ENCODE assay signal across 1 cellular context in genomic region chr12:109477185-109477962, GRCh38.
A peak's percentile ranks its signal among the peaks of the same experiment; 100 is the strongest.
TF ChIP-seq lines count a peak whose summit lies in the region.

TSS of gene KCTD10 (minus strand) at chr12:109477300. CDS start at chr12:109477262, 38 bp downstream.
TSS of gene UBE3B (plus strand) at chr12:109477634. CDS start at chr12:109483552, 5,918 bp downstream.

TF ChIP-seq in HepG2, 621 proteins besides CTCF, POLR2A, EP300 and RAD21 (continued from another document and continues in another):
- peak; percentile 45 for TF ChIP-seq ZNF18 (CRISPR knock-in tag; IDR thresholded peaks at IDR 0.05; ENCODE audit: insufficient replicate concordance)
- 0 out of 2 replicates have a peak, but pooled peaks have one; percentile 41 for TF ChIP-seq ZNF512B (CRISPR knock-in tag; IDR thresholded peaks at IDR 0.05; ENCODE audit: borderline replicate concordance)
- TF ChIP-seq KLF16 (CRISPR knock-in tag; IDR thresholded peaks at IDR 0.05) = peak in 1 of 2 experiments; percentile 78; a peak in 2 of 4 replicates
- peak; percentile 55; the same call in 1 of the 2 replicates for TF ChIP-seq ZNF414 (CRISPR knock-in tag; IDR thresholded peaks at IDR 0.05)
- no peak for TF ChIP-seq TAF15 (IDR thresholded peaks at IDR 0.05; ENCODE audit: low read depth, low read length, poor library complexity, severe bottlenecking)
- TF ChIP-seq ZMYM4 (CRISPR knock-in tag; IDR thresholded peaks at IDR 0.05) = peak; percentile 38; the same call in 1 of the 2 replicates
- peak; percentile 80; the same call in 1 of the 2 replicates for TF ChIP-seq ZNF710 (CRISPR knock-in tag; IDR thresholded peaks at IDR 0.05; ENCODE audit: borderline replicate concordance)
- peak; percentile 82 for TF ChIP-seq POGZ (CRISPR knock-in tag; IDR thresholded peaks at IDR 0.05)
- TF ChIP-seq MYPOP (CRISPR knock-in tag; IDR thresholded peaks at IDR 0.05) = peak; percentile 84; the same call in 1 of the 2 replicates
- TF ChIP-seq DR1 (CRISPR knock-in tag; IDR thresholded peaks at IDR 0.05) = peak; percentile 81
- peak; percentile 78; the same call in 1 of the 2 replicates for TF ChIP-seq KLF6 (CRISPR knock-in tag; IDR thresholded peaks at IDR 0.05)
- peak; percentile 99 for TF ChIP-seq ASH2L (IDR thresholded peaks at IDR 0.05; ENCODE audit: insufficient read length, low read depth, low read length)
- TF ChIP-seq HOXA5 (CRISPR knock-in tag; IDR thresholded peaks at IDR 0.05) = peak; percentile 73
- TF ChIP-seq ZNF761 (CRISPR knock-in tag; conservative IDR thresholded peaks at IDR 0.05) = no peak; the same call in 1 of the 2 replicates
- peak; percentile 20; the same call in 1 of the 2 replicates for TF ChIP-seq TFAP4 (IDR thresholded peaks at IDR 0.05; ENCODE audit: borderline replicate concordance, low read depth)
- TF ChIP-seq ZNF138 (CRISPR knock-in tag; IDR thresholded peaks at IDR 0.05; ENCODE audit: low read depth) = no peak
- peak; percentile 64; the same call in 1 of the 2 replicates for TF ChIP-seq ARNT2 (CRISPR knock-in tag; IDR thresholded peaks at IDR 0.05; ENCODE audit: low read depth)
- peak; percentile 85; the same call in 1 of the 2 replicates for TF ChIP-seq IKZF5 (CRISPR knock-in tag; IDR thresholded peaks at IDR 0.05)
- 0 out of 2 replicates have a peak, but pooled peaks have one; percentile 25 for TF ChIP-seq ZNF205 (CRISPR knock-in tag; IDR thresholded peaks at IDR 0.05)
- TF ChIP-seq NFRKB (IDR thresholded peaks at IDR 0.05) = peak; percentile 87
- peak; percentile 67; the same call in 1 of the 2 replicates for TF ChIP-seq ZNF337 (CRISPR knock-in tag; IDR thresholded peaks at IDR 0.05; ENCODE audit: borderline replicate concordance, low read depth)
- 0 out of 2 replicates have a peak, but pooled peaks have one; percentile 32 for TF ChIP-seq ZSCAN5A (CRISPR knock-in tag; IDR thresholded peaks at IDR 0.05; ENCODE audit: borderline replicate concordance)
- peak; percentile 56; the same call in 1 of the 2 replicates for TF ChIP-seq ATF7-NPFF (CRISPR knock-in tag; IDR thresholded peaks at IDR 0.05; ENCODE audit: low read depth)
- TF ChIP-seq SP5 (CRISPR knock-in tag; IDR thresholded peaks at IDR 0.05; ENCODE audit: borderline replicate concordance, low read depth) = no peak; the same call in 1 of the 2 replicates
- TF ChIP-seq NFKBIZ (CRISPR knock-in tag; IDR thresholded peaks at IDR 0.05) = 0 out of 2 replicates have a peak, but pooled peaks have one; percentile 34
- TF ChIP-seq FLYWCH1 (CRISPR knock-in tag; IDR thresholded peaks at IDR 0.05) = 0 out of 2 replicates have a peak, but pooled peaks have one; percentile 36
- TF ChIP-seq REPIN1 (CRISPR knock-in tag; IDR thresholded peaks at IDR 0.05; ENCODE audit: borderline replicate concordance, low read depth) = peak; percentile 63; the same call in 1 of the 2 replicates
- 0 out of 2 replicates have a peak, but pooled peaks have one; percentile 40 for TF ChIP-seq ZNF136 (CRISPR knock-in tag; IDR thresholded peaks at IDR 0.05; ENCODE audit: low read depth)
- peak; percentile 48; the same call in 1 of the 2 replicates for TF ChIP-seq NFKB2 (CRISPR knock-in tag; IDR thresholded peaks at IDR 0.05; ENCODE audit: borderline replicate concordance)
- 0 out of 2 replicates have a peak, but pooled peaks have one; percentile 44 for TF ChIP-seq SMYD3 (CRISPR knock-in tag; IDR thresholded peaks at IDR 0.05)
- TF ChIP-seq E2F5 (CRISPR knock-in tag; conservative IDR thresholded peaks at IDR 0.05) = no peak; the same call in 1 of the 2 replicates
- TF ChIP-seq ZIK1 (CRISPR knock-in tag; IDR thresholded peaks at IDR 0.05; ENCODE audit: borderline replicate concordance, low read depth) = peak; percentile 76; the same call in 1 of the 2 replicates
- peak; percentile 81; the same call in 1 of the 2 replicates for TF ChIP-seq ZNF704 (CRISPR knock-in tag; IDR thresholded peaks at IDR 0.05; ENCODE audit: borderline replicate concordance)
- TF ChIP-seq IRF9 (CRISPR knock-in tag; IDR thresholded peaks at IDR 0.05; ENCODE audit: borderline replicate concordance) = peak; percentile 59; the same call in 1 of the 2 replicates
- TF ChIP-seq HDAC2 (CRISPR knock-in tag; IDR thresholded peaks at IDR 0.05) = 0 out of 2 replicates have a peak, but pooled peaks have one; percentile 45
- TF ChIP-seq MTA1 (CRISPR knock-in tag; IDR thresholded peaks at IDR 0.05; ENCODE audit: borderline replicate concordance) = peak; percentile 60; the same call in 1 of the 2 replicates
- 0 out of 2 replicates have a peak, but pooled peaks have one; percentile 76 for TF ChIP-seq ZNF737 (CRISPR knock-in tag; IDR thresholded peaks at IDR 0.05; ENCODE audit: borderline replicate concordance)
